In genomic region chr10:32179836-32180235, GRCh38 we compare ENCODE assay signal across 27 cellular contexts.
"Had no signal": no experiment of that assay in that cellular context is flagged by ENCODE, and none has a peak within 500 bp of the region (broad histone marks: within the 10 kb centered on the region; RNA-seq: fewer than 3 reads in every experiment).

No MANE protein-coding gene starts in this region.

- H3K27ac ChIP-seq: SK-N-MC, WERI-Rb-1 had no signal

- ATAC-seq: activated CD8-positive, alpha-beta T cell treated with anti-CD3 and anti-CD28 coated beads for 36 hours; activated T-cell treated with anti-CD3 and anti-CD28 coated beads, Interleukin-2, amount 50 U/mL, for 72 hours; Panc1; Right ventricle myocardium inferior; T-cell had no signal

- H3K36me3 ChIP-seq: WERI-Rb-1 had no signal

- DNase-seq: activated CD4-positive, alpha-beta T cell treated with anti-CD3 and anti-CD28 coated beads for 4 hours; activated CD8-positive, alpha-beta memory T cell treated with anti-CD3 and anti-CD28 coated beads, Interleukin-2, amount 50 U/mL, for 4 hours; activated CD8-positive, alpha-beta T cell treated with anti-CD3 and anti-CD28 coated beads for 36 hours; activated gamma-delta T cell treated with Interleukin-2 at 50 U/mL for 16 hours; activated naive CD4-positive, alpha-beta T cell treated with anti-CD3 and anti-CD28 coated beads, Interleukin-2, amount 10 ng/mL, durations not matched to agents 7 days and 5 days; activated naive CD8-positive, alpha-beta T cell treated with anti-CD3 and anti-CD28 coated beads for 36 hours; activated T-cell treated with anti-CD3 and anti-CD28 coated beads, Interleukin-2, amount 50 U/mL, for 72 hours; Kasumi-1; KBM-7; NCI-H1092; NCI-H1417; NCI-H2029; NCI-H2107; NCI-H2171 treated with DMSO at 0.1 percent for 48 hours; NCI-H345; NCI-H510A; NCI-H526 treated with DMSO at 0.1 percent for 48 hours; NCI-H82; NK-92 treated with Interleukin-12 subunit alpha and Interleukin-12 subunit beta, amount 100 ng/mL, for 24 hours; OCI-M1; RPMI8226; T-cell; T-helper 2 cell; WERI-Rb-1 had no signal

- H3K4me3 ChIP-seq: SK-N-MC had no signal
